Comparison of ENCODE assay signal across 8 cellular contexts in the genomic region with DNA sequence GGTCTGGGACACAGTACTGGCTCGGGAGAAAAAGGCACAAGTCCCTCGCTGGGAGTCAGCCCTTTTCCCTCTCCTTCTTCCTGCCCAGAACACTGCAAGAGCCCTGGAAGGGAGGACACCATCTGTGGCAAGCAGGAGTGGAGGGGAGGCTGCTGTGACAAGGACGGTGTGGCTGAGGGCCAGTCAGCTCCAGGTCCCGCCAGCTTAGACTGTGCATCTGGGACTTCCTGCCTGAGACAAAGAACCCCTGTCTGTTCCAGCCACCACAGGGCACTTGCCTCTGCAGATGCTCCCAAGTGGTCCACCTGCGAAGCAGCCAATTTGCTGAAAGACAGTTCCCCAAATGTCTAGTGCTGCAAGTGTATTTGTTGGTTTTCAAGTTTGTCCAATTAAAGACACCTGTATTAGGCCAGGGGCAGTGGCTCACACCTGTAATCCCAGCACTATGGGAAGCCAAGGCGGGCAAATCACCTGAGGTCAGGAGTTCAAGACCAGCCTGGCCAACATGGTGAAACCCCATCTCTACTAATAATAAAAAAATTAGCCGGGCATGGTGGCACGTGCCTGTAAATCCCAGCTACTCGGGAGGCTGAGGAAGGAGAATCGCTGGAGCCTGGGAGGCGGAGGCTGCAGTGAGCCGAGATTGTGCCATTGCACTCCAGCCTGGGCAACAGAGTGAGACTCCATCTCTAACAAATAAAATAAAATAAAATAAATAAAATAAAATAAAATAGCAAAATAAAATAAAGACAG. TPM values are rescaled to one million over a fixed set of nuclear protein-coding genes. Genes with fewer than 3 reads are reported as not detected.
DNase-seq lines count a peak whose midpoint lies in the region; ATAC-seq and TF ChIP-seq lines count a peak whose summit lies in the region.
"Not testable (repeated sequence)": the region's sequence is repeated elsewhere in the genome, so short reads cannot be mapped to it uniquely, and the experiment has no call there.
"Had no signal": no experiment of that assay in that cellular context is flagged by ENCODE, and none has a peak within 500 bp of the region (broad histone marks: within the 10 kb centered on the region; RNA-seq: fewer than 3 reads in every experiment).

No MANE protein-coding gene starts in this region.

- not testable (repeated sequence) for H3K36me3 ChIP-seq in DND-41 (ENCODE audit: insufficient read depth, low read length); OCI-LY7 (ENCODE audit: insufficient read depth, low read length); testis (ENCODE audit: low read depth, missing control alignments)

- CTCF ChIA-PET in OCI-LY7 (lab: Charles Lee; ENCODE audit: unreplicated experiment), result not testable (repeated sequence)

- DNase-seq in DND-41; neural crest cell (ENCODE audit: low read depth, low spot score): not testable (repeated sequence)
- DNase-seq in NB4 (ENCODE audit: low read depth), result peak; percentile 47
- DNase-seq in OCI-LY7 (ENCODE audit: low spot score), result peak; percentile 43
- peak; percentile 9 for DNase-seq in activated naive CD8-positive, alpha-beta T cell treated with anti-CD3 and anti-CD28 coated beads, Interleukin-2, amount 10 ng/mL, durations not matched to agents 7 days and 5 days
- peak; percentile 68 for DNase-seq in cardiac septum (ENCODE audit: low spot score)
- peak; percentile 55 for DNase-seq in testis

- 76 to 83% methylated on average over 10 to 12 of the region's 12 CpGs for WGBS in testis, 2 donors

- not testable (repeated sequence) for H3K9ac ChIP-seq in DND-41 (ENCODE audit: low read depth, low read length)

- not testable (repeated sequence) for H3K4me1 Mint-ChIP-seq in activated naive CD8-positive, alpha-beta T cell treated with anti-CD3 and anti-CD28 coated beads, Interleukin-2, amount 10 ng/mL, durations not matched to agents 7 days and 5 days; neural crest cell

- not testable (repeated sequence) for TF ChIP-seq CTCF in DND-41 (IDR thresholded peaks at IDR 0.05; ENCODE audit: borderline replicate concordance, extremely low read depth, low read length, poor library complexity, severe bottlenecking); NB4 (IDR thresholded peaks at IDR 0.05; ENCODE audit: low read depth, low read length); OCI-LY7 (conservative IDR thresholded peaks at IDR 0.05; ENCODE audit: low read length); neural crest cell (conservative IDR thresholded peaks at IDR 0.05); testis (IDR thresholded peaks at IDR 0.05)

- not testable (repeated sequence) for H3K9me3 ChIP-seq in DND-41 (ENCODE audit: insufficient read depth, low read length, severe bottlenecking); OCI-LY7 (ENCODE audit: low read length); testis

- H3K27ac ChIP-seq in DND-41 (ENCODE audit: low read length); OCI-LY7 (ENCODE audit: low read depth, low read length, poor library complexity, severe bottlenecking); testis: not testable (repeated sequence)

- not testable (repeated sequence) for H3K79me2 ChIP-seq in DND-41 (ENCODE audit: insufficient read depth, low read length); OCI-LY7 (ENCODE audit: insufficient read depth, low read depth, low read length)

- intact Hi-C loops in OCI-LY7 (cut with micrococcal nuclease; ENCODE audit: unreplicated experiment); cardiac septum (cut with DNase I); testis (cut with DNase I; ENCODE audit: low total_unique reads): not testable (repeated sequence)

- not testable (repeated sequence) for H4K20me1 ChIP-seq in DND-41 (ENCODE audit: insufficient read depth, low read length); OCI-LY7 (ENCODE audit: insufficient read depth, low read length)

- not testable (repeated sequence) for H3K4me2 ChIP-seq in DND-41 (ENCODE audit: insufficient read depth, low read length); OCI-LY7 (ENCODE audit: low read length)

- BruUV-seq in OCI-LY7 (replicated peaks; lab: Mats Ljungman, UMichigan), result not testable (repeated sequence)

- not testable (repeated sequence) for H2AFZ ChIP-seq in DND-41 (ENCODE audit: low read depth, low read length); OCI-LY7 (ENCODE audit: low read length)

- not testable (repeated sequence) for H3K27me3 ChIP-seq in DND-41 (ENCODE audit: insufficient read depth, low read length, poor library complexity); testis

- not testable (repeated sequence) for H3K4me1 ChIP-seq in DND-41 (ENCODE audit: insufficient read depth, low read length); testis
- H3K4me1 ChIP-seq in OCI-LY7 (ENCODE audit: insufficient read depth, low read length, poor library complexity, severe bottlenecking), result peaks cover 13% of the 10 kb centered on the region

- not testable (repeated sequence) for H3K9me2 ChIP-seq in OCI-LY7 (ENCODE audit: insufficient read depth, low read length)

- not testable (repeated sequence) for H3K9me3 Mint-ChIP-seq in activated naive CD8-positive, alpha-beta T cell treated with anti-CD3 and anti-CD28 coated beads, Interleukin-2, amount 10 ng/mL, durations not matched to agents 7 days and 5 days; neural crest cell

- H3K4me3 ChIP-seq in DND-41 (ENCODE audit: low read depth in 1 of 2, low read length in 2 of 2); NB4 (ENCODE audit: low read depth, low read length); OCI-LY7 (ENCODE audit: low read depth, low read length, poor library complexity, severe bottlenecking); testis: not testable (repeated sequence)

- POLR2A ChIA-PET in OCI-LY7 (lab: Charles Lee), result interaction anchor here (0.6 kb wide), 1 partner anchor 59 kb away, joined by 3 read pairs; no protein-coding TSS in a partner anchor
- POLR2A ChIA-PET in activated naive CD8-positive, alpha-beta T cell treated with anti-CD3 and anti-CD28 coated beads, Interleukin-2, amount 10 ng/mL, durations not matched to agents 7 days and 5 days (lab: Charles Lee), result not testable (repeated sequence)

- not testable (repeated sequence) for H3K36me3 Mint-ChIP-seq in activated naive CD8-positive, alpha-beta T cell treated with anti-CD3 and anti-CD28 coated beads, Interleukin-2, amount 10 ng/mL, durations not matched to agents 7 days and 5 days; neural crest cell (ENCODE audit: low read depth)

- not testable (repeated sequence) for TF ChIP-seq POLR2A in NB4 (IDR thresholded peaks at IDR 0.05; ENCODE audit: extremely low read depth, insufficient read length); testis (IDR thresholded peaks at IDR 0.05)

- 0 out of 3 replicates have a peak, but pooled peaks have one; percentile 39 for ATAC-seq in DND-41 (ENCODE audit: insufficient read depth, low read depth)
- ATAC-seq in activated naive CD8-positive, alpha-beta T cell treated with anti-CD3 and anti-CD28 coated beads, Interleukin-2, amount 10 ng/mL, durations not matched to agents 7 days and 5 days (ENCODE audit: low read depth), result not testable (repeated sequence)

- not testable (repeated sequence) for H3K27me3 Mint-ChIP-seq in activated naive CD8-positive, alpha-beta T cell treated with anti-CD3 and anti-CD28 coated beads, Interleukin-2, amount 10 ng/mL, durations not matched to agents 7 days and 5 days; neural crest cell (ENCODE audit: low read depth)

- H3K4me3 Mint-ChIP-seq in activated naive CD8-positive, alpha-beta T cell treated with anti-CD3 and anti-CD28 coated beads, Interleukin-2, amount 10 ng/mL, durations not matched to agents 7 days and 5 days; neural crest cell: not testable (repeated sequence)

- H3K27ac Mint-ChIP-seq in activated naive CD8-positive, alpha-beta T cell treated with anti-CD3 and anti-CD28 coated beads, Interleukin-2, amount 10 ng/mL, durations not matched to agents 7 days and 5 days, result peak overlapping the region; percentile 9
- peak overlapping the region; percentile 84 for H3K27ac Mint-ChIP-seq in neural crest cell (ENCODE audit: unreplicated experiment)

RNA-seq across cellular contexts. Expression of a gene that starts 41.6 kb away (rescaled TPM):
- total RNA-seq in OCI-LY7 (2014; rRNA removed; shearing (Covaris generic)), result 0.13 and 0.19 TPM in 2 replicates
- total RNA-seq in OCI-LY7 (2022) (0.08 and 0.11 TPM in 2 replicates), cardiac septum (17.8 TPM), neural crest cell (62.9 and 68.2 TPM in 2 replicates), testis (10 to 100 TPM; 11.6 to 11.9 TPM)
- total RNA-seq in activated naive CD8-positive, alpha-beta T cell treated with anti-CD3 and anti-CD28 coated beads, Interleukin-2, amount 10 ng/mL, durations not matched to agents 7 days and 5 days, result under 1 TPM in 1 of 2 experiments, not detected in 1; 0.14 TPM
- polyA plus RNA-seq in testis (ENCODE audit: insufficient read depth, low read depth, low replicate concordance), result 5.7 TPM
- polyA plus RNA-seq: CD8-positive, alpha-beta memory T cell had no signal

Comparison
In these comparisons a context has a peak if more than half of its experiments do, and no peak if none do; other contexts are left out.
1. RNA of a gene that starts 41.6 kb away (total RNA-seq): 62.9 to 68.2 TPM in neural crest cell, 17.8 TPM in cardiac septum (single experiment) and 11.6 to 11.9 TPM in testis; 0.08 to 0.19 TPM in OCI-LY7 and 0.14 TPM in activated naive CD8-positive, alpha-beta T cell treated with anti-CD3 and anti-CD28 coated beads, Interleukin-2, amount 10 ng/mL, durations not matched to agents 7 days and 5 days; every median in the first group is over 10 times any median in the second.